ENCODE assay signal across 10 cellular contexts in the genomic region with DNA sequence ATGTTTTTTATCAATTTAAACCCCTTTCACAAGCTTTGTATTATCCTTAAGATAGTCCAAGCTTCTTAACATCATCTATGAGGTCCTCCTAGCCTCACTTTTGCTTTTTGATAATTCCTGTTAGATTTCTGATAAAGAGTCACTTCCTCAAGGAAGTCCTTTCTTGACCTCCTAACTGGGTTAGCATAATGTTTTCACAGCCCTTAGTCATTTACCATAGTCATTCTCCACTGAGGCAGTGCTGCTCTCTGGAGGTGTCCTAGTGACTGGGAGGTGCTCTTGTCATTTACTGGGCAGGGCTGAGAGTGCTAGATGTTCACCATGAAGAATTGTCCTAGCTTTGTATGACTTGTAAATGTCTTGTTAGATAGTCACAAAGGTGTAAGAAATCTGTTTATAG. TPM values are rescaled to one million over a fixed set of nuclear protein-coding genes. Genes with fewer than 3 reads are reported as not detected.
DNase-seq lines count a peak whose midpoint lies in the region; ATAC-seq, FAIRE-seq and TF ChIP-seq lines count a peak whose summit lies in the region.
"Had no signal": no experiment of that assay in that cellular context is flagged by ENCODE, and none has a peak within 500 bp of the region (broad histone marks: within the 10 kb centered on the region; RNA-seq: fewer than 3 reads in every experiment).

No MANE protein-coding gene starts in this region.

- peak; percentile 32 for DNase-seq in activated CD4-positive, alpha-beta T cell treated with anti-CD3 and anti-CD28 coated beads for 36 hours
- DNase-seq in activated CD4-positive, alpha-beta T cell treated with anti-CD3 and anti-CD28 coated beads, Interleukin-2, amount 10 ng/mL, durations not matched to agents 24 days and 14 days: no peak
- DNase-seq in PC-9: peak; percentile 55 to 78
- DNase-seq in fibroblast of mammary gland (ENCODE audit: low read depth): peak; percentile 74
- peak; percentile 30 for DNase-seq in small intestine
- no peak for DNase-seq in SW480 (ENCODE audit: low spot score)
- no peak for DNase-seq in T-helper 2 cell
- DNase-seq: adrenal gland, SHP77 treated with DMSO at 0.1 percent for 48 hours had no signal

- H3K4me1 Mint-ChIP-seq in activated CD4-positive, alpha-beta T cell treated with anti-CD3 and anti-CD28 coated beads for 36 hours: peaks cover 33% of the 10 kb centered on the region
- H3K4me1 Mint-ChIP-seq in activated CD4-positive, alpha-beta T cell treated with anti-CD3 and anti-CD28 coated beads, Interleukin-2, amount 10 ng/mL, durations not matched to agents 24 days and 14 days: peaks cover 7% of the 10 kb centered on the region

- H3K36me3 Mint-ChIP-seq in activated CD4-positive, alpha-beta T cell treated with anti-CD3 and anti-CD28 coated beads for 36 hours (ENCODE audit: low read depth): no peaks in the 10 kb centered on the region
- H3K36me3 Mint-ChIP-seq in activated CD4-positive, alpha-beta T cell treated with anti-CD3 and anti-CD28 coated beads, Interleukin-2, amount 10 ng/mL, durations not matched to agents 24 days and 14 days (ENCODE audit: low read depth): peaks cover under 1% of the 10 kb centered on the region

- POLR2A ChIA-PET in activated CD4-positive, alpha-beta T cell treated with anti-CD3 and anti-CD28 coated beads for 36 hours (lab: Charles Lee): interaction anchor here (0.9 kb wide), 1 partner anchor 26 kb away, joined by 3 read pairs; no protein-coding TSS in a partner anchor
- POLR2A ChIA-PET in PC-9 (lab: Charles Lee; ENCODE audit: unreplicated experiment): interaction anchor here (0.5 to 0.6 kb wide), 3 partner anchors 306 to 486 kb away, joined by 3 to 8 read pairs (median 4); no protein-coding TSS in a partner anchor

- BruUV-seq in PC-9 (replicated peaks; lab: Mats Ljungman, UMichigan): TSS peak; percentile 96

- no peaks in the 10 kb centered on the region for H3K27me3 ChIP-seq in PC-9 (ENCODE audit: insufficient read depth, low read depth)
- H3K27me3 ChIP-seq in small intestine (ENCODE audit: control insufficient read depth in 2 of 2, insufficient read depth in 2 of 2, low read length in 2 of 2): no peaks in the 10 kb centered on the region
- H3K27me3 ChIP-seq: adrenal gland had no signal

- peak; percentile 95 for ATAC-seq in activated CD4-positive, alpha-beta T cell treated with anti-CD3 and anti-CD28 coated beads for 36 hours
- no peak for ATAC-seq in HG03520 (IDR thresholded peaks at IDR 0.05; ENCODE audit: unreplicated experiment)

- no peak for FAIRE-seq in small intestine (lab: Jason Lieb, UNC)

- H3F3A ChIP-seq in PC-9 (ENCODE audit: insufficient read depth, low read depth): peaks cover 16% of the 10 kb centered on the region

- H3K9me3 ChIP-seq in PC-9 (ENCODE audit: insufficient read depth, low read depth) (no peaks in the 10 kb centered on the region), small intestine (ENCODE audit: control insufficient read depth, low read depth) (no peaks in the 10 kb centered on the region)

- H3K36me3 ChIP-seq in PC-9 (ENCODE audit: low read depth) (no peaks in the 10 kb centered on the region), small intestine (ENCODE audit: control insufficient read depth in 2 of 2, insufficient read depth in 2 of 2, low read length in 2 of 2) (no peaks in the 10 kb centered on the region)
- H3K36me3 ChIP-seq: adrenal gland had no signal

- H3K4me1 ChIP-seq in PC-9 (replicated peaks; ENCODE audit: insufficient read depth) (peaks cover 62% of the 10 kb centered on the region), small intestine (ENCODE audit: control insufficient read depth in 2 of 2, insufficient read depth in 1 of 2, low read depth in 1 of 2, low read length in 1 of 2) (peaks cover 0 to 2% of the 10 kb centered on the region in 2 donors)

- no peak overlapping the region for H2AFZ ChIP-seq in PC-9

- H3K79me2 ChIP-seq in PC-9 (ENCODE audit: low read depth): peaks cover 64% of the 10 kb centered on the region

- H3K27ac ChIP-seq in PC-9 (peak overlapping the region; percentile 91), small intestine (ENCODE audit: low read depth in 1 of 2, low read length in 1 of 2) (no peak overlapping the region)
- H3K27ac ChIP-seq: adrenal gland had no signal

- H3K4me3 ChIP-seq in PC-9: no peak overlapping the region
- H3K4me3 ChIP-seq in fibroblast of mammary gland (ENCODE audit: control insufficient read depth, low read depth, low read length): no peak overlapping the region
- H3K4me3 ChIP-seq in small intestine (ENCODE audit: low read depth in 1 of 2, low read length in 2 of 2): no peak overlapping the region
- H3K4me3 ChIP-seq: adrenal gland had no signal

- no peak overlapping the region for H3K4me3 Mint-ChIP-seq in activated CD4-positive, alpha-beta T cell treated with anti-CD3 and anti-CD28 coated beads for 36 hours
- no peak overlapping the region for H3K4me3 Mint-ChIP-seq in activated CD4-positive, alpha-beta T cell treated with anti-CD3 and anti-CD28 coated beads, Interleukin-2, amount 10 ng/mL, durations not matched to agents 24 days and 14 days

- TF ChIP-seq CTCF in PC-9 (conservative IDR thresholded peaks at IDR 0.05) (peak; percentile 34; the same call in 1 of the 2 replicates), fibroblast of mammary gland (conservative IDR thresholded peaks at IDR 0.05; ENCODE audit: control insufficient read depth, insufficient read depth, low read depth, low read length) (peak; percentile 14)

- no peaks in the 10 kb centered on the region for H3K9me3 Mint-ChIP-seq in activated CD4-positive, alpha-beta T cell treated with anti-CD3 and anti-CD28 coated beads for 36 hours (ENCODE audit: low read depth)
- H3K9me3 Mint-ChIP-seq in activated CD4-positive, alpha-beta T cell treated with anti-CD3 and anti-CD28 coated beads, Interleukin-2, amount 10 ng/mL, durations not matched to agents 24 days and 14 days: no peaks in the 10 kb centered on the region

- no peak overlapping the region for H3K27ac Mint-ChIP-seq in activated CD4-positive, alpha-beta T cell treated with anti-CD3 and anti-CD28 coated beads for 36 hours
- H3K27ac Mint-ChIP-seq in activated CD4-positive, alpha-beta T cell treated with anti-CD3 and anti-CD28 coated beads, Interleukin-2, amount 10 ng/mL, durations not matched to agents 24 days and 14 days: no peak overlapping the region

- CTCF ChIA-PET in activated CD4-positive, alpha-beta T cell treated with anti-CD3 and anti-CD28 coated beads for 36 hours (lab: Charles Lee): interaction anchor here (0.9 to 1.9 kb wide), 3 partner anchors 17 to 234 kb away, joined by 3 to 5 read pairs (median 3); a partner anchor contains a TSS
- CTCF ChIA-PET in PC-9 (lab: Charles Lee): interaction anchor here (0.7 to 1.2 kb wide), 3 partner anchors 26 to 317 kb away, joined by 3 to 6 read pairs (median 5); no protein-coding TSS in a partner anchor

- intact Hi-C loops in activated CD4-positive, alpha-beta T cell treated with anti-CD3 and anti-CD28 coated beads for 36 hours (cut with DNase I, micrococcal nuclease): loop anchor here in 1 of 2 experiments (1.0 kb wide), 1 partner anchor 232 kb away; no protein-coding TSS in a partner anchor
- intact Hi-C loops in activated CD4-positive, alpha-beta T cell treated with anti-CD3 and anti-CD28 coated beads, Interleukin-2, amount 10 ng/mL, durations not matched to agents 24 days and 14 days (cut with micrococcal nuclease): no loop called here
- intact Hi-C loops in PC-9 (cut with micrococcal nuclease; ENCODE audit: unreplicated experiment): loop anchor here (5.0 to 10.0 kb wide), 3 partner anchors 316 to 518 kb away; a partner anchor contains a TSS

- H4K20me1 ChIP-seq in PC-9 (ENCODE audit: insufficient read depth): no peaks in the 10 kb centered on the region

- H3K9me2 ChIP-seq in PC-9 (ENCODE audit: insufficient read depth): no peaks in the 10 kb centered on the region

- no peaks in the 10 kb centered on the region for H3K27me3 Mint-ChIP-seq in activated CD4-positive, alpha-beta T cell treated with anti-CD3 and anti-CD28 coated beads for 36 hours
- peaks cover 41% of the 10 kb centered on the region for H3K27me3 Mint-ChIP-seq in activated CD4-positive, alpha-beta T cell treated with anti-CD3 and anti-CD28 coated beads, Interleukin-2, amount 10 ng/mL, durations not matched to agents 24 days and 14 days

- peak overlapping the region; percentile 50 for H3K4me2 ChIP-seq in PC-9

RNA-seq across cellular contexts. Expression of a gene that starts 26.4 kb away (rescaled TPM):
- total RNA-seq in activated CD4-positive, alpha-beta T cell treated with anti-CD3 and anti-CD28 coated beads for 36 hours: 100 to 1,000 TPM; 107 to 162 TPM
- 138 TPM in 2 replicates for total RNA-seq in activated CD4-positive, alpha-beta T cell treated with anti-CD3 and anti-CD28 coated beads, Interleukin-2, amount 10 ng/mL, durations not matched to agents 24 days and 14 days
- 135 and 185 TPM in 2 replicates for total RNA-seq in PC-9 (2021)
- 10 to 100 TPM; 23.7 to 28.2 (median 27.0) TPM for polyA plus RNA-seq in small intestine

Comparison
In these comparisons a context has a peak if more than half of its experiments do, and no peak if none do; other contexts are left out.
1. DNase-seq: peak in activated CD4-positive, alpha-beta T cell treated with anti-CD3 and anti-CD28 coated beads for 36 hours (single experiment), PC-9 (2 of 2), fibroblast of mammary gland (single experiment) and small intestine (single experiment); none in activated CD4-positive, alpha-beta T cell treated with anti-CD3 and anti-CD28 coated beads, Interleukin-2, amount 10 ng/mL, durations not matched to agents 24 days and 14 days (single experiment), SW480 (single experiment) and T-helper 2 cell (0 of 5).